Comparison of ENCODE assay signal across 8 cellular contexts in genomic region chrX:46903458-46904242, GRCh38. TPM values are rescaled to one million over a fixed set of nuclear protein-coding genes. Genes with fewer than 3 reads are reported as not detected.
DNase-seq lines count a peak whose midpoint lies in the region; ATAC-seq and TF ChIP-seq lines count a peak whose summit lies in the region.

No MANE protein-coding gene starts in this region.

- peaks cover 2% of the 10 kb centered on the region for H3K27me3 ChIP-seq in CD4-positive, CD25-positive, alpha-beta regulatory T cell (ENCODE audit: control insufficient read depth, insufficient read depth, low read length)
- H3K27me3 ChIP-seq in HL-60 (ENCODE audit: insufficient read depth, poor library complexity, severe bottlenecking) = no peaks in the 10 kb centered on the region
- no peaks in the 10 kb centered on the region for H3K27me3 ChIP-seq in mesendoderm (ENCODE audit: insufficient read depth, low read length, poor library complexity)

- WGBS in mesendoderm (ENCODE audit: extremely low coverage, insufficient coverage, low lambda C conversion rate) = no CpG with 5 or more reads among the region's 14 CpGs

- no peak overlapping the region for H4K8ac ChIP-seq in mesendoderm (ENCODE audit: low read depth, low read length)

- no peaks in the 10 kb centered on the region for H3K9me3 ChIP-seq in CD4-positive, CD25-positive, alpha-beta regulatory T cell (ENCODE audit: control insufficient read depth in 2 of 2, low read length in 2 of 2)

- no peaks in the 10 kb centered on the region for H3K36me3 Mint-ChIP-seq in CD4-positive, CD25-positive, alpha-beta regulatory T cell
- H3K36me3 Mint-ChIP-seq in endothelial cell (ENCODE audit: low read depth, unreplicated experiment) = no peaks in the 10 kb centered on the region

- peak; percentile 7 to 64 (median 31) for DNase-seq in CD4-positive, CD25-positive, alpha-beta regulatory T cell
- peak in 1 of 2 experiments; percentile 68 for DNase-seq in HL-60 (ENCODE audit: low read depth in 1 of 2, low spot score in 1 of 2)
- peak; percentile 86 for DNase-seq in NCI-H748 (lab: John Stamatoyannopoulos, UW; ENCODE audit: unreplicated experiment)
- DNase-seq in activated CD8-positive, alpha-beta memory T cell treated with anti-CD3 and anti-CD28 coated beads for 24 hours = peak; percentile 70
- peak; percentile 55 for DNase-seq in endothelial cell (ENCODE audit: low spot score)
- peak; percentile 82 for DNase-seq in mesendoderm
- peak; percentile 62 for DNase-seq in stimulated activated CD8-positive, alpha-beta memory T cell treated with anti-CD3 and anti-CD28 coated beads, Interleukin-4, amount 100 ng/mL, for 48 hours

- ATAC-seq in CD4-positive, CD25-positive, alpha-beta regulatory T cell (ENCODE audit: low read depth in 2 of 2) = peak; percentile 74 to 79
- ATAC-seq in GM19455 (IDR thresholded peaks at IDR 0.05; ENCODE audit: unreplicated experiment) = peak; percentile 63

- no peak overlapping the region for H2BK5ac ChIP-seq in mesendoderm (ENCODE audit: low read length)

- peak; percentile 39 for TF ChIP-seq CTCF in HL-60 (IDR thresholded peaks at IDR 0.05; ENCODE audit: insufficient read depth, low read length)
- no peak for TF ChIP-seq CTCF in endothelial cell (IDR thresholded peaks at IDR 0.05; ENCODE audit: unreplicated experiment)

- H3K27ac Mint-ChIP-seq in CD4-positive, CD25-positive, alpha-beta regulatory T cell = no peak overlapping the region
- no peak overlapping the region for H3K27ac Mint-ChIP-seq in endothelial cell (ENCODE audit: unreplicated experiment)

- no peaks in the 10 kb centered on the region for H3K79me2 ChIP-seq in mesendoderm (ENCODE audit: control insufficient read depth, insufficient read depth, low read length)

- H2AK5ac ChIP-seq in mesendoderm (ENCODE audit: low read length) = no peak overlapping the region

- peaks cover 0 to 3% (median 0%) of the 10 kb centered on the region in 4 donors for H3K4me1 Mint-ChIP-seq in CD4-positive, CD25-positive, alpha-beta regulatory T cell
- no peaks in the 10 kb centered on the region for H3K4me1 Mint-ChIP-seq in endothelial cell (ENCODE audit: unreplicated experiment)

- H3K36me3 ChIP-seq in CD4-positive, CD25-positive, alpha-beta regulatory T cell (ENCODE audit: control insufficient read depth, insufficient read depth, low read length) = no peaks in the 10 kb centered on the region
- H3K36me3 ChIP-seq in mesendoderm (ENCODE audit: control insufficient read depth, insufficient read depth, low read length) = no peaks in the 10 kb centered on the region

- no peak overlapping the region for H3K18ac ChIP-seq in mesendoderm (ENCODE audit: low read length)

- no peak overlapping the region for H3K9ac ChIP-seq in mesendoderm (ENCODE audit: low read length)

- no peak overlapping the region for H2BK15ac ChIP-seq in mesendoderm (replicated peaks; ENCODE audit: low read depth)

- H3K4ac ChIP-seq in mesendoderm (ENCODE audit: low read depth, low read length) = no peak overlapping the region

- no peaks in the 10 kb centered on the region for H3K9me3 Mint-ChIP-seq in CD4-positive, CD25-positive, alpha-beta regulatory T cell
- H3K9me3 Mint-ChIP-seq in endothelial cell (ENCODE audit: unreplicated experiment) = no peaks in the 10 kb centered on the region

- no peak overlapping the region for H3K23ac ChIP-seq in mesendoderm (ENCODE audit: low read length)

- no peak overlapping the region for H3K4me3 Mint-ChIP-seq in CD4-positive, CD25-positive, alpha-beta regulatory T cell
- no peak overlapping the region for H3K4me3 Mint-ChIP-seq in endothelial cell (ENCODE audit: unreplicated experiment)

- H3K4me3 ChIP-seq in CD4-positive, CD25-positive, alpha-beta regulatory T cell (ENCODE audit: low read depth, low read length) = no peak overlapping the region
- H3K4me3 ChIP-seq in HL-60 (replicated peaks; ENCODE audit: insufficient read depth, low read length) (peak overlapping the region; percentile 39), mesendoderm (ENCODE audit: low read length) (no peak overlapping the region)

- no peaks in the 10 kb centered on the region for H3K79me1 ChIP-seq in mesendoderm (ENCODE audit: low read length)

- no peak overlapping the region for H3K56ac ChIP-seq in mesendoderm (ENCODE audit: low read length)

- H2BK120ac ChIP-seq in mesendoderm (ENCODE audit: low read depth, low read length) = no peak overlapping the region

- H4K5ac ChIP-seq in mesendoderm (ENCODE audit: low read length) = no peak overlapping the region

- peak overlapping the region; percentile 56 for H3K4me2 ChIP-seq in mesendoderm (ENCODE audit: low read length)

- H3K27ac ChIP-seq in CD4-positive, CD25-positive, alpha-beta regulatory T cell (ENCODE audit: insufficient read depth, low read length, poor library complexity, severe bottlenecking) = no peak overlapping the region
- H3K27ac ChIP-seq in HL-60 (replicated peaks) = no peak overlapping the region
- H3K27ac ChIP-seq in mesendoderm (ENCODE audit: low read depth, low read length) = no peak overlapping the region

- peaks cover 35% of the 10 kb centered on the region for H3K27me3 Mint-ChIP-seq in CD4-positive, CD25-positive, alpha-beta regulatory T cell
- no peaks in the 10 kb centered on the region for H3K27me3 Mint-ChIP-seq in endothelial cell (ENCODE audit: unreplicated experiment)

- peaks cover 4% of the 10 kb centered on the region for H3K4me1 ChIP-seq in CD4-positive, CD25-positive, alpha-beta regulatory T cell (ENCODE audit: control insufficient read depth, insufficient read depth, low read length, poor library complexity, severe bottlenecking)
- H3K4me1 ChIP-seq in mesendoderm (ENCODE audit: control insufficient read depth, low read depth, low read length) = no peaks in the 10 kb centered on the region

RNA-seq across cellular contexts. Expression of gene JADE3, which starts 8.6 kb away (rescaled TPM):
- 0.44 TPM for total RNA-seq in CD4-positive, CD25-positive, alpha-beta regulatory T cell
- polyA plus RNA-seq in CD4-positive, CD25-positive, alpha-beta regulatory T cell = not detected
- total RNA-seq in endothelial cell (ENCODE audit: unreplicated experiment) = 17.4 TPM
- polyA plus RNA-seq in mesendoderm (2013, experiment 1 of 2) = 7.8 TPM
- polyA plus RNA-seq in mesendoderm (2013, experiment 2 of 2) = 7.9 TPM

Comparison
In these comparisons a context has a peak if more than half of its experiments do, and no peak if none do; other contexts are left out.
1. RNA of gene JADE3, which starts 8.6 kb away (total RNA-seq): 17.4 TPM in endothelial cell (single experiment); 0.44 TPM in CD4-positive, CD25-positive, alpha-beta regulatory T cell (single experiment); every median in the first group is over 10 times any median in the second.